ENCODE assay signal across 1 cellular context in genomic region chr22:21567456-21568206, GRCh38.
TF ChIP-seq lines count a peak whose summit lies in the region.

Gene UBE2L3 (plus strand): TSS chr22:21567714. CDS start chr22:21567745, 31 bp downstream.

TF ChIP-seq in K562, 482 proteins besides CTCF, POLR2A, EP300 and RAD21 (continued from another document and continues in another):
- TF ChIP-seq SMAD4 (CRISPR knock-in tag; conservative IDR thresholded peaks at IDR 0.05): peak; percentile 94
- no peak for TF ChIP-seq NBN (IDR thresholded peaks at IDR 0.05; ENCODE audit: low read depth)
- no peak for TF ChIP-seq CREM (IDR thresholded peaks at IDR 0.05; ENCODE audit: low read depth)
- TF ChIP-seq RBM22 (IDR thresholded peaks at IDR 0.05; ENCODE audit: low read depth, low read length, poor library complexity, severe bottlenecking): peak; percentile 95
- no peak for TF ChIP-seq ZNF778 (CRISPR knock-in tag; IDR thresholded peaks at IDR 0.05)
- TF ChIP-seq RBM14 (IDR thresholded peaks at IDR 0.05; ENCODE audit: borderline replicate concordance, insufficient read depth, low read depth, low read length): peak; percentile 98
- 0 out of 2 replicates have a peak, but pooled peaks have one; percentile 5 for TF ChIP-seq ZNF217 (CRISPR knock-in tag; IDR thresholded peaks at IDR 0.05)
- TF ChIP-seq ZNF395 (CRISPR knock-in tag; IDR thresholded peaks at IDR 0.05): no peak
- no peak for TF ChIP-seq ZNF766 (CRISPR knock-in tag; conservative IDR thresholded peaks at IDR 0.05)
- TF ChIP-seq FOXO4 (CRISPR knock-in tag; IDR thresholded peaks at IDR 0.05): peak; percentile 37
- no peak for TF ChIP-seq ZNF785 (CRISPR knock-in tag; IDR thresholded peaks at IDR 0.05)
- peak; percentile 33 for TF ChIP-seq ZNF445 (CRISPR knock-in tag; IDR thresholded peaks at IDR 0.05; ENCODE audit: low read depth)
- no peak for TF ChIP-seq MTA3 (IDR thresholded peaks at IDR 0.05; ENCODE audit: borderline replicate concordance)
- TF ChIP-seq NFE2 (IDR thresholded peaks at IDR 0.05; ENCODE audit: low read depth): no peak
- TF ChIP-seq ETV5 (CRISPR knock-in tag; IDR thresholded peaks at IDR 0.05; ENCODE audit: low read depth): no peak
- no peak for TF ChIP-seq E4F1 (CRISPR knock-in tag; IDR thresholded peaks at IDR 0.05; ENCODE audit: borderline replicate concordance)
- no peak for TF ChIP-seq HNRNPUL1 (IDR thresholded peaks at IDR 0.05; ENCODE audit: low read length)
- peak; percentile 72 for TF ChIP-seq ZNF23 (CRISPR knock-in tag; IDR thresholded peaks at IDR 0.05)
- TF ChIP-seq ZBTB7A (IDR thresholded peaks at IDR 0.05; ENCODE audit: borderline replicate concordance, control insufficient read depth, low read depth, low read length): no peak
- no peak for TF ChIP-seq MIER1 (IDR thresholded peaks at IDR 0.05; ENCODE audit: low read depth)
- TF ChIP-seq ZHX1 (conservative IDR thresholded peaks at IDR 0.05; ENCODE audit: low read length): no peak
- TF ChIP-seq SNRNP70 (optimal IDR thresholded peaks at IDR 0.05; ENCODE audit: low read depth, low read length): no peak
- TF ChIP-seq KAT8 (IDR thresholded peaks at IDR 0.05; ENCODE audit: low read depth): no peak
- no peak for TF ChIP-seq EWSR1 (IDR thresholded peaks at IDR 0.05; ENCODE audit: borderline replicate concordance, low read depth, partially characterized antibody)
- no peak for TF ChIP-seq MCM2 (IDR thresholded peaks at IDR 0.05; ENCODE audit: low read depth)
- no peak for TF ChIP-seq MGA (IDR thresholded peaks at IDR 0.05)
- TF ChIP-seq XRCC3 (IDR thresholded peaks at IDR 0.05): no peak
- TF ChIP-seq PTBP1 (IDR thresholded peaks at IDR 0.05; ENCODE audit: low read depth, low read length): no peak
- no peak for TF ChIP-seq POLR3A (IDR thresholded peaks at IDR 0.05; ENCODE audit: borderline replicate concordance, extremely low read depth, insufficient read depth, insufficient read length)
- no peak for TF ChIP-seq EHMT2 (IDR thresholded peaks at IDR 0.05)
- TF ChIP-seq FOXA1 (IDR thresholded peaks at IDR 0.05; ENCODE audit: borderline replicate concordance): no peak
- no peak for TF ChIP-seq YBX1 (IDR thresholded peaks at IDR 0.05)
- TF ChIP-seq ZBTB33 (CRISPR knock-in tag; IDR thresholded peaks at IDR 0.05): peak; percentile 95
- no peak; the same call in 1 of the 2 replicates for TF ChIP-seq MAFK (IDR thresholded peaks at IDR 0.05; ENCODE audit: low read length)
- no peak for TF ChIP-seq CREB3 (tag; conservative IDR thresholded peaks at IDR 0.05; ENCODE audit: low read depth)
- no peak for TF ChIP-seq HNRNPL (IDR thresholded peaks at IDR 0.05; ENCODE audit: low read depth, low read length)
- no peak for TF ChIP-seq ZBTB26 (CRISPR knock-in tag; IDR thresholded peaks at IDR 0.05)
